In genomic region chr3:194514626-194515025, GRCh38 we compare ENCODE assay signal across 18 cellular contexts.
"Had no signal": no experiment of that assay in that cellular context is flagged by ENCODE, and none has a peak within 500 bp of the region (broad histone marks: within the 10 kb centered on the region; RNA-seq: fewer than 3 reads in every experiment).

No MANE protein-coding gene starts in this region.

- H3K9me3 ChIP-seq: pancreas, uterus had no signal

- ATAC-seq: esophagus mucosa; left cardiac atrium; pancreas; stimulated activated naive CD8-positive, alpha-beta T cell treated with anti-CD3 and anti-CD28 coated beads, Interleukin-15, amount 100 ng/mL, for 72 hours had no signal

- H3K4me1 Mint-ChIP-seq: central memory CD8-positive, alpha-beta T cell; immature natural killer cell; naive B cell had no signal

- H3K36me3 Mint-ChIP-seq: activated naive CD8-positive, alpha-beta T cell; brain; immature natural killer cell; naive B cell had no signal

- H3K9me3 Mint-ChIP-seq: brain; central memory CD8-positive, alpha-beta T cell; immature natural killer cell; stimulated activated naive CD8-positive, alpha-beta T cell treated with anti-CD3 and anti-CD28 coated beads, Interleukin-15, amount 100 ng/mL, for 72 hours had no signal

- H3K4me3 Mint-ChIP-seq: activated naive CD8-positive, alpha-beta T cell; activated T-cell treated with anti-CD3 and anti-CD28 coated beads, Interleukin-2, amount 50 U/mL, for 24 hours; brain; central memory CD8-positive, alpha-beta T cell; immature natural killer cell; naive B cell; stimulated activated naive CD8-positive, alpha-beta T cell treated with anti-CD3 and anti-CD28 coated beads, Interleukin-15, amount 100 ng/mL, for 72 hours had no signal

- H3K4me1 ChIP-seq: pancreas, uterus had no signal

- H3K27ac ChIP-seq: pancreas, uterus had no signal

- H3K27ac Mint-ChIP-seq: activated naive CD8-positive, alpha-beta T cell; activated T-cell treated with anti-CD3 and anti-CD28 coated beads, Interleukin-2, amount 50 U/mL, for 24 hours; immature natural killer cell; stimulated activated naive CD8-positive, alpha-beta T cell treated with anti-CD3 and anti-CD28 coated beads, Interleukin-15, amount 100 ng/mL, for 72 hours had no signal

- H3K36me3 ChIP-seq: pancreas, uterus had no signal

- H3K27me3 ChIP-seq: pancreas, uterus had no signal

- DNase-seq: activated CD4-positive, alpha-beta T cell treated with anti-CD3 and anti-CD28 coated beads, Interleukin-2, amount 50 U/mL, for 1 hour; activated effector memory CD4-positive, alpha-beta T cell treated with anti-CD3 and anti-CD28 coated beads, Interleukin-2, amount 50 U/mL, for 16 hours; activated T-cell treated with anti-CD3 and anti-CD28 coated beads, Interleukin-2, amount 50 U/mL, for 24 hours; amygdala; effector memory CD4-positive, alpha-beta T cell; left cardiac atrium; midbrain; naive B cell; pancreas; stimulated activated CD4-positive, alpha-beta T cell treated with anti-CD3 and anti-CD28 coated beads, Interleukin-4, amount 100 ng/mL, for 24 hours; stimulated activated naive CD8-positive, alpha-beta T cell treated with anti-CD3 and anti-CD28 coated beads, Interleukin-15, amount 100 ng/mL, for 72 hours; uterus had no signal

- H3K4me3 ChIP-seq: lung, pancreas, uterus had no signal

- H3K27me3 Mint-ChIP-seq: activated naive CD8-positive, alpha-beta T cell; stimulated activated naive CD8-positive, alpha-beta T cell treated with anti-CD3 and anti-CD28 coated beads, Interleukin-15, amount 100 ng/mL, for 72 hours had no signal
